29 cellular contexts compared by ENCODE assay signal in genomic region chr10:70142555-70142954, GRCh38.
"Had no signal": no experiment of that assay in that cellular context is flagged by ENCODE, and none has a peak within 500 bp of the region (broad histone marks: within the 10 kb centered on the region; RNA-seq: fewer than 3 reads in every experiment).

No MANE protein-coding gene starts in this region.

- DNase-seq: heart right ventricle; islet precursor cell; left cardiac atrium; left ventricle myocardium superior; lower lobe of right lung; mammary epithelial cell; mesenchymal stem cell; natural killer cell; nephron progenitor cell; retina; small intestine; stimulated activated CD4-positive, alpha-beta T cell treated with anti-CD3 and anti-CD28 coated beads, Interleukin-1b, Interleukin-23, amount 100 ng/mL, for 48 hours; stimulated activated CD4-positive, alpha-beta T cell treated with anti-CD3 and anti-CD28 coated beads, Interleukin-2, amount 100 ng/mL, for 48 hours; stimulated activated CD4-positive, alpha-beta T cell treated with anti-CD3 and anti-CD28 coated beads, Interleukin-4, amount 100 ng/mL, for 4 hours; stimulated activated CD8-positive, alpha-beta memory T cell treated with anti-CD3 and anti-CD28 coated beads, Interleukin-4, amount 100 ng/mL, for 48 hours; stimulated activated naive CD4-positive, alpha-beta T cell treated with Interleukin-2 at 50 U/mL for 16 hours; stimulated activated naive CD8-positive, alpha-beta T cell treated with anti-CD3 and anti-CD28 coated beads, Interleukin-15, amount 100 ng/mL, for 72 hours; substantia nigra; upper lobe of left lung had no signal

- H3K27me3 Mint-ChIP-seq: stimulated activated memory B cell treated with anti-CD40 and anti-IgM and Interleukin-4, amounts not matched to agents 10 μg/mL and 1 μg/mL and 100 μg/mL, for 72 hours; stimulated activated naive CD8-positive, alpha-beta T cell treated with anti-CD3 and anti-CD28 coated beads, Interleukin-15, amount 100 ng/mL, for 72 hours had no signal

- H3K27me3 ChIP-seq: heart right ventricle, hepatocyte, neural progenitor cell, pancreas, tibial nerve, upper lobe of left lung, vagina had no signal

- ATAC-seq: heart right ventricle; left cardiac atrium; left lobe of liver; left ventricle myocardium superior; lower lobe of right lung; natural killer cell; pancreas; right cardiac atrium; sciatic nerve; stimulated activated memory B cell treated with anti-CD40 and anti-IgM and Interleukin-4, amounts not matched to agents 10 μg/mL and 1 μg/mL and 100 μg/mL, for 72 hours; stimulated activated naive CD8-positive, alpha-beta T cell treated with anti-CD3 and anti-CD28 coated beads, Interleukin-15, amount 100 ng/mL, for 72 hours had no signal

- H3K9me3 ChIP-seq: heart right ventricle, lower lobe of right lung, pancreas, prostate gland, tibial nerve, upper lobe of left lung, vagina had no signal

- H3K4me3 ChIP-seq: heart right ventricle, hepatocyte, lower lobe of right lung, neural progenitor cell, pancreas, prostate gland, tibial nerve, upper lobe of left lung, vagina had no signal

- H3K4me3 Mint-ChIP-seq: natural killer cell; nephron progenitor cell; neural progenitor cell; stimulated activated memory B cell treated with anti-CD40 and anti-IgM and Interleukin-4, amounts not matched to agents 10 μg/mL and 1 μg/mL and 100 μg/mL, for 72 hours; stimulated activated naive CD8-positive, alpha-beta T cell treated with anti-CD3 and anti-CD28 coated beads, Interleukin-15, amount 100 ng/mL, for 72 hours had no signal

- H3K36me3 ChIP-seq: neural progenitor cell, pancreas, prostate gland had no signal

- H3K27ac Mint-ChIP-seq: natural killer cell; nephron progenitor cell; neural progenitor cell; stimulated activated memory B cell treated with anti-CD40 and anti-IgM and Interleukin-4, amounts not matched to agents 10 μg/mL and 1 μg/mL and 100 μg/mL, for 72 hours had no signal

- H3K27ac ChIP-seq: heart right ventricle, hepatocyte, lower lobe of right lung, neural progenitor cell, pancreas, prostate gland, tibial nerve, upper lobe of left lung, vagina had no signal

- H3K36me3 Mint-ChIP-seq: natural killer cell had no signal

- H3K9me3 Mint-ChIP-seq: natural killer cell; nephron progenitor cell; neural progenitor cell; stimulated activated memory B cell treated with anti-CD40 and anti-IgM and Interleukin-4, amounts not matched to agents 10 μg/mL and 1 μg/mL and 100 μg/mL, for 72 hours; stimulated activated naive CD8-positive, alpha-beta T cell treated with anti-CD3 and anti-CD28 coated beads, Interleukin-15, amount 100 ng/mL, for 72 hours had no signal
